1 cellular context compared by ENCODE assay signal in genomic region chr14:83300454-83301064, GRCh38.
TF ChIP-seq lines count a peak whose summit lies in the region.

No MANE protein-coding gene starts in this region.

TF ChIP-seq in GM23338, 12 proteins besides CTCF, POLR2A, EP300 and RAD21 (continued from another document):
- TF ChIP-seq, protein P1, sequence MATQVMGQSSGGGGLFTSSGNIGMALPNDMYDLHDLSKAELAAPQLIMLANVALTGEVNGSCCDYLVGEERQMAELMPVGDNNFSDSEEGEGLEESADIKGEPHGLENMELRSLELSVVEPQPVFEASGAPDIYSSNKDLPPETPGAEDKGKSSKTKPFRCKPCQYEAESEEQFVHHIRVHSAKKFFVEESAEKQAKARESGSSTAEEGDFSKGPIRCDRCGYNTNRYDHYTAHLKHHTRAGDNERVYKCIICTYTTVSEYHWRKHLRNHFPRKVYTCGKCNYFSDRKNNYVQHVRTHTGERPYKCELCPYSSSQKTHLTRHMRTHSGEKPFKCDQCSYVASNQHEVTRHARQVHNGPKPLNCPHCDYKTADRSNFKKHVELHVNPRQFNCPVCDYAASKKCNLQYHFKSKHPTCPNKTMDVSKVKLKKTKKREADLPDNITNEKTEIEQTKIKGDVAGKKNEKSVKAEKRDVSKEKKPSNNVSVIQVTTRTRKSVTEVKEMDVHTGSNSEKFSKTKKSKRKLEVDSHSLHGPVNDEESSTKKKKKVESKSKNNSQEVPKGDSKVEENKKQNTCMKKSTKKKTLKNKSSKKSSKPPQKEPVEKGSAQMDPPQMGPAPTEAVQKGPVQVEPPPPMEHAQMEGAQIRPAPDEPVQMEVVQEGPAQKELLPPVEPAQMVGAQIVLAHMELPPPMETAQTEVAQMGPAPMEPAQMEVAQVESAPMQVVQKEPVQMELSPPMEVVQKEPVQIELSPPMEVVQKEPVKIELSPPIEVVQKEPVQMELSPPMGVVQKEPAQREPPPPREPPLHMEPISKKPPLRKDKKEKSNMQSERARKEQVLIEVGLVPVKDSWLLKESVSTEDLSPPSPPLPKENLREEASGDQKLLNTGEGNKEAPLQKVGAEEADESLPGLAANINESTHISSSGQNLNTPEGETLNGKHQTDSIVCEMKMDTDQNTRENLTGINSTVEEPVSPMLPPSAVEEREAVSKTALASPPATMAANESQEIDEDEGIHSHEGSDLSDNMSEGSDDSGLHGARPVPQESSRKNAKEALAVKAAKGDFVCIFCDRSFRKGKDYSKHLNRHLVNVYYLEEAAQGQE (IDR thresholded peaks at IDR 0.05; ENCODE audit: unreplicated experiment), result no peak
